In genomic region chr21:42489991-42490390, GRCh38 we compare ENCODE assay signal across 12 cellular contexts. TPM values are rescaled to one million over a fixed set of nuclear protein-coding genes. Genes with fewer than 3 reads are reported as not detected.
"Had no signal": no experiment of that assay in that cellular context is flagged by ENCODE, and none has a peak within 500 bp of the region (broad histone marks: within the 10 kb centered on the region; RNA-seq: fewer than 3 reads in every experiment).

No MANE protein-coding gene starts in this region.

- H3K27ac ChIP-seq: GM23248, HL-60 had no signal

- ATAC-seq: HCT116, HepG2 had no signal

- H3K4me1 ChIP-seq: HAP-1 had no signal

- H3K27ac Mint-ChIP-seq: HFFc6, IgD-negative memory B cell had no signal

- H3K4me3 Mint-ChIP-seq: HFFc6 had no signal

- H3K9me3 ChIP-seq: HAP-1 had no signal

- H3K36me3 ChIP-seq: HAP-1 had no signal

- H3K4me3 ChIP-seq: GM23248, HAP-1 had no signal

- DNase-seq: GM23248, GOT3, H7, HFFc6, KBM-7 had no signal

- H3K9me3 Mint-ChIP-seq: IgD-negative memory B cell had no signal

- H3K9ac ChIP-seq: GM23248 had no signal

RNA-seq across cellular contexts. Expression of gene RSPH1, which starts 6.0 kb away (rescaled TPM):
- total RNA-seq: H4, H7, HepG2, HFFc6, HT1080 had no signal
- polyA plus RNA-seq: GM23248, HepG2, IgD-negative memory B cell had no signal

RNA-seq across cellular contexts. Expression of gene SLC37A1, which starts 23.7 kb away (rescaled TPM):
- total RNA-seq: GM23248, HFFc6 had no signal
- polyA plus RNA-seq: GM23248 had no signal
